8 cellular contexts compared by ENCODE assay signal in the genomic region with DNA sequence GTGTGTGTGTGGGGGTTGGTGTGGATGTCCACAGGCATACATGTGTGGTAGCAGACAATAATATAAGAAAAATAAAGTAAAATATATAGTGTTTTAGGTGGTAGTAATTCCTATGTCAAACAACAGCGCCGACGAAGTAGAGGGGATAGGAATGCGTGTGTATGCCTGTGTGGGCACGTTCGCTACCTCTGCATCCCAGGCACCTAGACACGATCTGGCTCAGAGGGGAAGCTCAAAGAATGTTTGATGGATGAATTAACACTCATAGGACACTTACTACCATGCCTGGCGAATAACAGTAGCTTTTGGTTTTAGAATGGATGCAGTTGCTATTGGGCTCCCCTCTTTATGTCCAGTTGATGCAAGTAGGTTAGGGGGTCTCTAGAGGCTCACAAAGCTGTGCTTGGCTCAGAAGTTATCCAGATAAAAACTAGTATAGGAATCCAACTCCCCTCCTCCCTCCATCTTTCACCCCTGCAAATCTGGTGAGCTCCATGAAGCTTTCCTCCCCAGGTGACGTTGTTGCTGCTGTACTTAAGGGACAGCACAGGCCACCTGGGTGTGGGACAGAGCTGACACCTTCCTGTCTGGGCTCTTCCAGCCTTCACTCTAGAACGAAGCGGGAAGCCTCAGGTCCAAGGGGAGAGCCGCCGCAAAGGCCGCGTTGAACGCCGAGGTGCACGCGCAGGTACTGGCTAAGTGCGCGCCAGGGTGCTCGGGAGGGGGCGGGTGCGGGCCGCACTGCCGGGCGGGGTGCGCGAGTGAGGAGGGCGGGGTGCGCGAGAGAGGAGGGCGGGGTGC.
DNase-seq lines count a peak whose midpoint lies in the region; ATAC-seq and TF ChIP-seq lines count a peak whose summit lies in the region.

No MANE protein-coding gene starts in this region.

- no peak overlapping the region; the same call in 1 of the 2 replicates for H3K27ac ChIP-seq in HL-60 (replicated peaks)
- peak overlapping the region; percentile 83 for H3K27ac ChIP-seq in caudate nucleus (ENCODE audit: low read depth, low read length)
- H3K27ac ChIP-seq in left lung: peak overlapping the region in 1 of 2 donors; percentile 41

- H3K9me3 ChIP-seq in left lung: no peaks in the 10 kb centered on the region

- H3K4me3 ChIP-seq in HL-60 (replicated peaks; ENCODE audit: insufficient read depth, low read length) (peak overlapping the region; percentile 51), left lung (peak overlapping the region in 1 of 2 donors; percentile 34)

- H3K27me3 ChIP-seq in HL-60 (ENCODE audit: insufficient read depth, poor library complexity, severe bottlenecking) (peaks cover 2% of the 10 kb centered on the region), left lung (peaks cover 0 to 10% of the 10 kb centered on the region in 2 donors)

- peaks cover 3 to 11% of the 10 kb centered on the region in 2 donors for H3K4me1 ChIP-seq in left lung

- DNase-seq in COR-L47 (lab: John Stamatoyannopoulos, UW): peak; percentile 51
- peak; percentile 35 to 38 for DNase-seq in HL-60 (ENCODE audit: low read depth in 1 of 2, low spot score in 1 of 2)
- peak; percentile 54 for DNase-seq in activated CD4-positive, CD25-positive, alpha-beta regulatory T cell treated with anti-CD3 and anti-CD28 coated beads, Interleukin-2, amount 50 U/mL, for 16 hours (ENCODE audit: low read depth, low spot score)
- peak in 30 of 61 donors; percentile 6 to 69 (median 30) for DNase-seq in caudate nucleus (lab: John Stamatoyannopoulos, UW)
- peak; percentile 85 to 94 for DNase-seq in left lung
- DNase-seq in stimulated activated CD4-positive, alpha-beta T cell treated with anti-CD3 and anti-CD28 coated beads, Interleukin-4, amount 100 ng/mL, for 48 hours (ENCODE audit: low read depth in 2 of 2): peak; percentile 48 to 52
- no peak for DNase-seq in GM19240 (ENCODE audit: insufficient read length, low spot score)

- ATAC-seq in left lung (peak; percentile 88), HG03469 (IDR thresholded peaks at IDR 0.05; ENCODE audit: unreplicated experiment) (no peak)

- no peak for TF ChIP-seq CTCF in HL-60 (IDR thresholded peaks at IDR 0.05; ENCODE audit: insufficient read depth, low read length)
- TF ChIP-seq CTCF in left lung (IDR thresholded peaks at IDR 0.05): no peak

- H3K36me3 ChIP-seq in left lung: no peaks in the 10 kb centered on the region

- intact Hi-C loops in left lung (cut with DNase I): no loop called here
